Comparison of ENCODE assay signal across 9 cellular contexts in genomic region chr10:101123085-101123814, GRCh38. TPM values are rescaled to one million over a fixed set of nuclear protein-coding genes. Genes with fewer than 3 reads are reported as not detected.
DNase-seq lines count a peak whose midpoint lies in the region; ATAC-seq, FAIRE-seq and TF ChIP-seq lines count a peak whose summit lies in the region.
"Had no signal": no experiment of that assay in that cellular context is flagged by ENCODE, and none has a peak within 500 bp of the region (broad histone marks: within the 10 kb centered on the region; RNA-seq: fewer than 3 reads in every experiment).

No MANE protein-coding gene starts in this region.

- H3K4me3 Mint-ChIP-seq in activated B cell treated with CpG ODN at 0.5 μM for 24 hours: peak overlapping the region; percentile 17

- peaks cover 53% of the 10 kb centered on the region for H3K27me3 Mint-ChIP-seq in activated B cell treated with CpG ODN at 0.5 μM for 24 hours

- ATAC-seq in activated B cell treated with CpG ODN at 0.5 μM for 24 hours (ENCODE audit: low read depth): no peak

- H3K9ac ChIP-seq in kidney (ENCODE audit: low read length in 2 of 2): no peak overlapping the region

- H3K27ac ChIP-seq in kidney (ENCODE audit: low read depth in 2 of 2, low read length in 2 of 2) (no peak overlapping the region), tibial artery (no peak overlapping the region)

- peak; percentile 26 for DNase-seq in activated naive CD4-positive, alpha-beta T cell treated with anti-CD3 and anti-CD28 coated beads, Interleukin-2, amount 50 U/mL, for 16 hours
- no peak for DNase-seq in activated naive CD4-positive, alpha-beta T cell (lab: John Stamatoyannopoulos, UW)
- no peak for DNase-seq in activated B cell treated with CpG ODN at 0.5 μM for 24 hours
- DNase-seq in kidney: peak; percentile 73
- DNase-seq in tibial artery: no peak
- DNase-seq in HAP-1 (ENCODE audit: low spot score in 2 of 2): no peak
- no peak for DNase-seq in NCI-H2029 (lab: John Stamatoyannopoulos, UW)
- DNase-seq in AG08395 (ENCODE audit: low spot score): no peak

- peaks cover 0 to 8% of the 10 kb centered on the region in 2 donors for H3K4me1 ChIP-seq in kidney (ENCODE audit: control insufficient read depth in 1 of 2, insufficient read depth in 1 of 2, low read depth in 1 of 2, low read length in 2 of 2)
- H3K4me1 ChIP-seq in tibial artery: peaks cover 0 to 30% (median 22%) of the 10 kb centered on the region in 4 donors
- H3K4me1 ChIP-seq in HAP-1: no peaks in the 10 kb centered on the region

- intact Hi-C loops in activated B cell treated with CpG ODN at 0.5 μM for 24 hours (cut with micrococcal nuclease): loop anchor here (5.0 to 10.0 kb wide), 2 partner anchors 56 to 298 kb away; no protein-coding TSS in a partner anchor
- intact Hi-C loops in kidney (cut with DNase I): no loop called here
- intact Hi-C loops in tibial artery (cut with DNase I; ENCODE audit: low total_unique reads): no loop called here

- H3K4me3 ChIP-seq in kidney (ENCODE audit: low read length in 2 of 2) (no peak overlapping the region), tibial artery (peak overlapping the region; percentile 7 to 26), HAP-1 (no peak overlapping the region)

- H3K36me3 ChIP-seq in kidney (ENCODE audit: control insufficient read depth in 1 of 2, insufficient read depth in 2 of 2, low read length in 2 of 2) (no peaks in the 10 kb centered on the region), tibial artery (no peaks in the 10 kb centered on the region), HAP-1 (replicated peaks) (no peaks in the 10 kb centered on the region)

- no peaks in the 10 kb centered on the region for H3K9me3 ChIP-seq in kidney (ENCODE audit: control insufficient read depth in 1 of 2, low read length in 2 of 2)
- H3K9me3 ChIP-seq in tibial artery: no peaks in the 10 kb centered on the region
- no peaks in the 10 kb centered on the region for H3K9me3 ChIP-seq in HAP-1

- H3K4me1 Mint-ChIP-seq in activated B cell treated with CpG ODN at 0.5 μM for 24 hours: peaks cover 29% of the 10 kb centered on the region

- no peak for TF ChIP-seq CTCF in activated B cell treated with CpG ODN at 0.5 μM for 24 hours (IDR thresholded peaks at IDR 0.05)
- TF ChIP-seq CTCF in kidney (IDR thresholded peaks at IDR 0.05; ENCODE audit: borderline replicate concordance, extremely low read depth, insufficient read depth): no peak
- no peak for TF ChIP-seq CTCF in tibial artery (IDR thresholded peaks at IDR 0.05)

- in situ Hi-C loops in HAP-1 (cut with MboI; ENCODE audit: low sequenced_read_pairs): no loop called here

- POLR2A ChIA-PET in activated B cell treated with CpG ODN at 0.5 μM for 24 hours (lab: Charles Lee): interaction anchor here (0.5 to 0.6 kb wide), 2 partner anchors 10 to 143 kb away, joined by 4 to 14 read pairs; no protein-coding TSS in a partner anchor

- H3K27me3 ChIP-seq in tibial artery (peaks cover 0 to 85% of the 10 kb centered on the region in 2 donors), HAP-1 (ENCODE audit: low read depth) (peaks cover 43% of the 10 kb centered on the region)

- CTCF ChIA-PET in activated B cell treated with CpG ODN at 0.5 μM for 24 hours (lab: Charles Lee): interaction anchor here (0.6 to 2.4 kb wide), 3 partner anchors 19 to 73 kb away, joined by 3 to 14 read pairs (median 3); no protein-coding TSS in a partner anchor

- no peak for FAIRE-seq in kidney (lab: Jason Lieb, UNC)

- H3K9me3 Mint-ChIP-seq in activated B cell treated with CpG ODN at 0.5 μM for 24 hours: no peaks in the 10 kb centered on the region

- H3K27ac Mint-ChIP-seq in activated B cell treated with CpG ODN at 0.5 μM for 24 hours: no peak overlapping the region

- no peaks in the 10 kb centered on the region for H3K36me3 Mint-ChIP-seq in activated B cell treated with CpG ODN at 0.5 μM for 24 hours (ENCODE audit: low read depth)

RNA-seq across cellular contexts. Expression of gene TLX1, which starts 7.8 kb away (rescaled TPM):
- total RNA-seq in activated B cell treated with CpG ODN at 0.5 μM for 24 hours (not detected in 2 replicates), kidney (not detected)
- not detected for polyA plus RNA-seq in kidney (ENCODE audit: insufficient read depth, low read depth, low replicate concordance)
- total RNA-seq: mucosa of gallbladder had no signal

Comparison
In these comparisons a context has a peak if more than half of its experiments do, and no peak if none do; other contexts are left out.
1. DNase-seq: peak in activated naive CD4-positive, alpha-beta T cell treated with anti-CD3 and anti-CD28 coated beads, Interleukin-2, amount 50 U/mL, for 16 hours (single experiment) and kidney (single experiment); none in activated naive CD4-positive, alpha-beta T cell (0 of 4), activated B cell treated with CpG ODN at 0.5 μM for 24 hours (single experiment), tibial artery (0 of 2), HAP-1 (0 of 2), NCI-H2029 (single experiment) and AG08395 (single experiment).
2. H3K4me3 ChIP-seq: peak in tibial artery (2 of 2); none in kidney (0 of 2) and HAP-1 (single experiment).